In the genomic region with DNA sequence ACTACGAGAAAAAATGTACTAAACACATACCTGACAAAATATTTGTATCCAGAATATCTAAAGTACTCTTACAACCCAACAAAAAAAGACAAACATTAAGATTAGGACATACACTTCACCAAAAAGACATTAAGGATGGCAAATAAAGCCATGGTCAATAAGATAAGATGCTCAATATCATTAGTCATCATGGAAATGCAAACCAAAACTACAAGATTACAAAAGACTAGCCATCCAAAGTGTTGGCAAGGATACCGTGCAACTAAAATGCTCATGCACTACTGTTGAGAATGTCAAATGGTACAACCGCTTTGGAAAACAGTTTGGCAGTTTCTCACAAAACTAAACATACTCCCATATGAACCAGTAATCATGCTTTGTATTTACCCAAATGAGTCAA, we compare ENCODE assay signal across 14 cellular contexts.
"Had no signal": no experiment of that assay in that cellular context is flagged by ENCODE, and none has a peak within 500 bp of the region (broad histone marks: within the 10 kb centered on the region; RNA-seq: fewer than 3 reads in every experiment).

No MANE protein-coding gene starts in this region.

- H3K4me3 ChIP-seq: dorsolateral prefrontal cortex, spleen, suprapubic skin had no signal

- H3K9me3 ChIP-seq: spleen, suprapubic skin had no signal

- H3K27ac ChIP-seq: dorsolateral prefrontal cortex, spleen, suprapubic skin had no signal

- H3K27me3 ChIP-seq: dorsolateral prefrontal cortex, spleen, suprapubic skin had no signal

- ATAC-seq: sciatic nerve had no signal

- DNase-seq: activated CD4-positive, CD25-positive, alpha-beta regulatory T cell treated with anti-CD3 and anti-CD28 coated beads, Interleukin-2, amount 50 U/mL, for 72 hours; activated naive CD8-positive, alpha-beta T cell treated with anti-CD3 and anti-CD28 coated beads for 36 hours; anterior cingulate cortex; dorsolateral prefrontal cortex; endodermal cell; foreskin fibroblast; glutamatergic neuron; hypothalamus; left ventricle myocardium superior; midbrain; spleen; trophoblast cell had no signal

- H3K36me3 ChIP-seq: spleen, suprapubic skin had no signal
